Comparison of ENCODE assay signal across 10 cellular contexts in the genomic region with DNA sequence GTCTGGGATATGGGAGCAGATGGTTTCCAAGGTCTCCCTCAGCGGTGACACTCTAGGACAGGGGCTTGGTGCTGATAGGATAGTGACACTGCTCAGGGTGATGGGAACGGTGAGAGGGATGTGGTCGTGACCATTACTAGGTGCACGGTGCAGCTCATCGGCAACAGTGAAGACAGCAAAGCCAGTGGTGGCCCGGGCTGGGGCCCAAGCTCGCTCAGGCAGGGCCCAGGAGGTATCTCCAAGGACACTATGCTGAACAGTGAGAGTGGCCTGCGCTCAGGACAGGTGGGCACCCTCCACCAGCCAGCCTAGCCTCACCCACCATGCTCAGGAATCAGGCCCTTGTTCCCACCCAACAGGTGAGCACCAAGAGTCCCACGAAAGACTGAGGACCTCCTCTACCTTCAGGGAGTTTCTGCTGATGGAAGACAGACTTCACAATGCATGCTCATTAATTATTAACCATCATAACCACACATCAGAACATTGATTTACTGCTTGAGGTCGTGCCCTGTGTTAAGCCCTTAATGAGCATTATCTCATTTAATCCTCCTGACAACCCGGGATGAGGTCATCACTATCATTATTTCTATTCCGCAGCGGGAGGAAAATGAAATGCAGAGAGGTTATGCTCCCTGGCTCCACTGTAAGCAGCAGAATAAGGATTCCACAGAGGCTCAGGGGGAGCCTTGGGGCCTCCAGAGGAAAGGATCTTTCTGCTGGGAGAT.
DNase-seq lines count a peak whose midpoint lies in the region; ATAC-seq, FAIRE-seq and TF ChIP-seq lines count a peak whose summit lies in the region.
"Had no signal": no experiment of that assay in that cellular context is flagged by ENCODE, and none has a peak within 500 bp of the region (broad histone marks: within the 10 kb centered on the region; RNA-seq: fewer than 3 reads in every experiment).

No MANE protein-coding gene starts in this region.

- H3K9me3 Mint-ChIP-seq in Calu3 (ENCODE audit: low read depth, unreplicated experiment) (no peaks in the 10 kb centered on the region), memory B cell (no peaks in the 10 kb centered on the region)
- no peaks in the 10 kb centered on the region for H3K9me3 Mint-ChIP-seq in activated T-helper 2 cell treated with anti-CD3 and anti-CD28 coated beads, Interferon-gamma antibody, Interleukin-2, Interleukin-4, amounts not matched to agents 10 μg/mL and 5 μg/mL and 100 μg/mL, durations not matched to agents 14 hours and 24 hours and 36 hours

- H3K36me3 Mint-ChIP-seq in Calu3 (ENCODE audit: insufficient read depth, unreplicated experiment), result peaks cover 41% of the 10 kb centered on the region
- H3K36me3 Mint-ChIP-seq in activated T-helper 2 cell treated with anti-CD3 and anti-CD28 coated beads, Interferon-gamma antibody, Interleukin-2, Interleukin-4, amounts not matched to agents 10 μg/mL and 5 μg/mL and 100 μg/mL, durations not matched to agents 14 hours and 24 hours and 36 hours (ENCODE audit: low read depth), result no peaks in the 10 kb centered on the region
- no peaks in the 10 kb centered on the region for H3K36me3 Mint-ChIP-seq in memory B cell

- peak overlapping the region; percentile 76 for H3K27ac Mint-ChIP-seq in Calu3 (ENCODE audit: unreplicated experiment)
- peak overlapping the region; percentile 94 for H3K27ac Mint-ChIP-seq in activated T-helper 2 cell treated with anti-CD3 and anti-CD28 coated beads, Interferon-gamma antibody, Interleukin-2, Interleukin-4, amounts not matched to agents 10 μg/mL and 5 μg/mL and 100 μg/mL, durations not matched to agents 14 hours and 24 hours and 36 hours
- peak overlapping the region; percentile 19 for H3K27ac Mint-ChIP-seq in memory B cell

- no peak for ATAC-seq in memory B cell (ENCODE audit: low read depth)
- ATAC-seq in GM21367 (IDR thresholded peaks at IDR 0.05; ENCODE audit: unreplicated experiment), result no peak

- CTCF ChIA-PET in Calu3 (lab: Charles Lee), result interaction anchor here (3.8 kb wide), 1 partner anchor 11 kb away, joined by 23 read pairs; no protein-coding TSS in a partner anchor

- TF ChIP-seq CTCF in Calu3 (IDR thresholded peaks at IDR 0.05; ENCODE audit: unreplicated experiment), result no peak

- TSS peak; percentile 60 for BruUV-seq in Calu3 (replicated peaks; lab: Mats Ljungman, UMichigan)

- H3K4me1 Mint-ChIP-seq in Calu3 (ENCODE audit: low read depth, unreplicated experiment), result peaks cover 78% of the 10 kb centered on the region
- peaks cover 63% of the 10 kb centered on the region for H3K4me1 Mint-ChIP-seq in activated T-helper 2 cell treated with anti-CD3 and anti-CD28 coated beads, Interferon-gamma antibody, Interleukin-2, Interleukin-4, amounts not matched to agents 10 μg/mL and 5 μg/mL and 100 μg/mL, durations not matched to agents 14 hours and 24 hours and 36 hours (ENCODE audit: low read depth)
- peaks cover 43% of the 10 kb centered on the region for H3K4me1 Mint-ChIP-seq in memory B cell

- DNase-seq in Calu3 (peak; percentile 34), HTR-8/SVneo (ENCODE audit: insufficient read length, low spot score) (no peak), memory B cell (ENCODE audit: low spot score in 2 of 2) (no peak), SKM-1 (lab: John Stamatoyannopoulos, UW; ENCODE audit: unreplicated experiment) (no peak), NCI-H1930 (lab: John Stamatoyannopoulos, UW) (no peak), head of caudate nucleus (no peak)
- no peak for DNase-seq in activated T-helper 2 cell treated with anti-CD3 and anti-CD28 coated beads, Interferon-gamma antibody, Interleukin-2, Interleukin-4, amounts not matched to agents 10 μg/mL and 5 μg/mL and 100 μg/mL, durations not matched to agents 14 hours and 24 hours and 36 hours (ENCODE audit: low spot score)
- DNase-seq: GF-D8, lower lobe of right lung had no signal

- peak; percentile 69 for FAIRE-seq in HTR-8/SVneo (lab: Jason Lieb, UNC)

- intact Hi-C loops in Calu3 (cut with micrococcal nuclease; ENCODE audit: unreplicated experiment) (loop anchor here (5.0 kb wide), 1 partner anchor 88 kb away; no protein-coding TSS in a partner anchor), head of caudate nucleus (cut with DNase I) (no loop called here)
- intact Hi-C loops in activated T-helper 2 cell treated with anti-CD3 and anti-CD28 coated beads, Interferon-gamma antibody, Interleukin-2, Interleukin-4, amounts not matched to agents 10 μg/mL and 5 μg/mL and 100 μg/mL, durations not matched to agents 14 hours and 24 hours and 36 hours (cut with micrococcal nuclease), result loop anchor here (1.0 to 10.0 kb wide), 5 partner anchors 8 to 1169 kb away; no protein-coding TSS in a partner anchor

- H3K4me3 Mint-ChIP-seq in Calu3 (ENCODE audit: low read depth, unreplicated experiment) (peak overlapping the region; percentile 50), memory B cell (no peak overlapping the region)
- H3K4me3 Mint-ChIP-seq in activated T-helper 2 cell treated with anti-CD3 and anti-CD28 coated beads, Interferon-gamma antibody, Interleukin-2, Interleukin-4, amounts not matched to agents 10 μg/mL and 5 μg/mL and 100 μg/mL, durations not matched to agents 14 hours and 24 hours and 36 hours (ENCODE audit: low read depth), result no peak overlapping the region

- H3K27me3 Mint-ChIP-seq in Calu3 (ENCODE audit: unreplicated experiment), result no peaks in the 10 kb centered on the region
- peaks cover 44% of the 10 kb centered on the region for H3K27me3 Mint-ChIP-seq in activated T-helper 2 cell treated with anti-CD3 and anti-CD28 coated beads, Interferon-gamma antibody, Interleukin-2, Interleukin-4, amounts not matched to agents 10 μg/mL and 5 μg/mL and 100 μg/mL, durations not matched to agents 14 hours and 24 hours and 36 hours (ENCODE audit: low read depth)
- H3K27me3 Mint-ChIP-seq in memory B cell, result peaks cover 1% of the 10 kb centered on the region

Comparison
In these comparisons a context has a peak if more than half of its experiments do, and no peak if none do; other contexts are left out.
1. H3K27ac Mint-ChIP-seq: peak in every context shown above with its lines; median percentile 94 in activated T-helper 2 cell treated with anti-CD3 and anti-CD28 coated beads, Interferon-gamma antibody, Interleukin-2, Interleukin-4, amounts not matched to agents 10 μg/mL and 5 μg/mL and 100 μg/mL, durations not matched to agents 14 hours and 24 hours and 36 hours; 76 in Calu3; 19 in memory B cell.